15 cellular contexts compared by ENCODE assay signal in genomic region chr11:66144000-66144678, GRCh38.
"Had no signal": no experiment of that assay in that cellular context is flagged by ENCODE, and none has a peak within 500 bp of the region (broad histone marks: within the 10 kb centered on the region; RNA-seq: fewer than 3 reads in every experiment).

No MANE protein-coding gene starts in this region.

- DNase-seq: activated CD4-positive, alpha-beta T cell treated with anti-CD3 and anti-CD28 coated beads, Interleukin-2, amount 50 U/mL, for 1 hour; activated naive CD4-positive, alpha-beta T cell treated with Interleukin-2 at 50 U/mL for 16 hours; activated T-cell treated with anti-CD3 and anti-CD28 coated beads for 4 hours; islet precursor cell; retina; stimulated activated CD4-positive, alpha-beta T cell treated with anti-CD3 and anti-CD28 coated beads, Interleukin-15, amount 100 ng/mL, for 24 hours; stimulated activated CD4-positive, alpha-beta T cell treated with anti-CD3 and anti-CD28 coated beads, Interleukin-4, amount 100 ng/mL, for 1 hour; stimulated activated naive CD4-positive, alpha-beta T cell treated with Interleukin-2 at 50 U/mL for 16 hours; SW 1271; upper lobe of left lung had no signal

- H3K4me3 ChIP-seq: lung, upper lobe of left lung had no signal

- H3K27me3 ChIP-seq: upper lobe of left lung had no signal

- H3K9me3 Mint-ChIP-seq: T-helper 2 cell treated with Interferon-gamma antibody and Interleukin-4, amounts not matched to agents 5 μg/mL and 100 μg/mL, for 36 hours had no signal

- H3K36me3 ChIP-seq: upper lobe of left lung had no signal

- H3K9me3 ChIP-seq: upper lobe of left lung had no signal

- H3K4me3 Mint-ChIP-seq: mesothelial cell of epicardium; T-helper 2 cell treated with Interferon-gamma antibody and Interleukin-4, amounts not matched to agents 5 μg/mL and 100 μg/mL, for 36 hours had no signal

- ATAC-seq: activated CD4-positive, CD25-positive, alpha-beta regulatory T cell treated with anti-CD3 and anti-CD28 coated beads, Interleukin-2, amount 50 U/mL, for 24 hours; esophagus mucosa had no signal

- H3K27ac ChIP-seq: upper lobe of left lung had no signal

- H3K27ac Mint-ChIP-seq: mesothelial cell of epicardium; T-helper 2 cell treated with Interferon-gamma antibody and Interleukin-4, amounts not matched to agents 5 μg/mL and 100 μg/mL, for 36 hours had no signal
